In genomic region chr3:100737334-100737733, GRCh38 we compare ENCODE assay signal across 10 cellular contexts. TPM values are rescaled to one million over a fixed set of nuclear protein-coding genes. Genes with fewer than 3 reads are reported as not detected.
DNase-seq lines count a peak whose midpoint lies in the region; ATAC-seq and TF ChIP-seq lines count a peak whose summit lies in the region.
"Had no signal": no experiment of that assay in that cellular context is flagged by ENCODE, and none has a peak within 500 bp of the region (broad histone marks: within the 10 kb centered on the region; RNA-seq: fewer than 3 reads in every experiment).

No MANE protein-coding gene starts in this region.

- no peaks in the 10 kb centered on the region for H3K36me3 ChIP-seq in ovary

- WGBS in ovary, 3 donors, result 11 to 23% (median 15%) methylated on average over 2 of the region's 2 CpGs

- no peak for TF ChIP-seq POLR2A in ovary (IDR thresholded peaks at IDR 0.05)

- H3K36me3 Mint-ChIP-seq in osteocyte (ENCODE audit: unreplicated experiment), result peaks cover 51% of the 10 kb centered on the region

- DNase-seq in GM03348 (ENCODE audit: low spot score) (peak; percentile 40), LHCN-M2 (ENCODE audit: low read depth) (peak; percentile 25), dermis microvascular lymphatic vessel endothelial cell (ENCODE audit: low read depth in 2 of 2) (peak; percentile 35 to 43), osteocyte (ENCODE audit: extremely low spot score, unreplicated experiment) (no peak), ovary (no peak), GM10248 (ENCODE audit: extremely low spot score) (no peak)
- no peak for DNase-seq in activated naive CD4-positive, alpha-beta T cell treated with anti-CD3 and anti-CD28 coated beads, Interleukin-2, amount 50 U/mL, for 16 hours
- DNase-seq: right cardiac atrium had no signal

- H3K4me1 ChIP-seq in ovary (ENCODE audit: insufficient read depth), result no peaks in the 10 kb centered on the region

- no peak overlapping the region for H3K4me3 Mint-ChIP-seq in osteocyte (ENCODE audit: unreplicated experiment)

- no peak overlapping the region for H3K27ac ChIP-seq in ovary
- H3K27ac ChIP-seq: HL-60 had no signal

- intact Hi-C loops in ovary (cut with DNase I), result no loop called here

- CTCF ChIA-PET in GM10248 (lab: Yijun Ruan, JAX), result interaction anchor here (1.6 to 13.9 kb wide), 2 partner anchors 12 to 275 kb away, joined by 4 to 73 read pairs; no protein-coding TSS in a partner anchor

- no peaks in the 10 kb centered on the region for H3K9me3 ChIP-seq in ovary

- TF ChIP-seq EP300 in ovary (IDR thresholded peaks at IDR 0.05), result no peak

- H3K9me3 Mint-ChIP-seq in osteocyte (ENCODE audit: unreplicated experiment), result no peaks in the 10 kb centered on the region

- H3K4me3 ChIP-seq in ovary, result no peak overlapping the region

- no peaks in the 10 kb centered on the region for H3K27me3 ChIP-seq in ovary

- TF ChIP-seq CTCF in osteocyte (IDR thresholded peaks at IDR 0.05) (peak; percentile 63), ovary (IDR thresholded peaks at IDR 0.05) (no peak), GM10248 (IDR thresholded peaks at IDR 0.05; ENCODE audit: control extremely low read depth, extremely low read depth, low read depth, missing control alignments) (no peak)

- POLR2A ChIA-PET in GM10248 (lab: Yijun Ruan, JAX), result no interaction called here

- no peak for ATAC-seq in GM18511 (IDR thresholded peaks at IDR 0.05; ENCODE audit: unreplicated experiment)

- peaks cover 4% of the 10 kb centered on the region for H3K4me1 Mint-ChIP-seq in osteocyte (ENCODE audit: unreplicated experiment)

- no peak overlapping the region for H3K27ac Mint-ChIP-seq in osteocyte (ENCODE audit: unreplicated experiment)

- no peaks in the 10 kb centered on the region for H3K27me3 Mint-ChIP-seq in osteocyte (ENCODE audit: unreplicated experiment)

RNA-seq across cellular contexts. Expression of gene TFG, which starts 28.0 kb away (rescaled TPM):
- total RNA-seq in LHCN-M2 (2014; rRNA removed) (103 and 122 TPM in 2 replicates), dermis microvascular lymphatic vessel endothelial cell (44.3 and 60.6 TPM in 2 replicates), osteocyte (117 and 119 TPM in 2 replicates), ovary (10 to 100 TPM; 38.5 to 69.5 (median 64.7) TPM)
- polyA plus RNA-seq in LHCN-M2 (2012), result 93.7 TPM
- 100 to 1,000 TPM in 1 of 2 donors, 10 to 100 TPM in 1; 45.4 to 114 TPM for polyA plus RNA-seq in ovary

Comparison
In these comparisons a context has a peak if more than half of its experiments do, and no peak if none do; other contexts are left out.
1. DNase-seq: peak in GM03348 (single experiment), LHCN-M2 (single experiment) and dermis microvascular lymphatic vessel endothelial cell (2 of 2); none in osteocyte (single experiment), activated naive CD4-positive, alpha-beta T cell treated with anti-CD3 and anti-CD28 coated beads, Interleukin-2, amount 50 U/mL, for 16 hours (single experiment), ovary (0 of 5) and GM10248 (single experiment).